Comparison of ENCODE assay signal across 31 cellular contexts in genomic region chr14:54102530-54102929, GRCh38.
"Had no signal": no experiment of that assay in that cellular context is flagged by ENCODE, and none has a peak within 500 bp of the region (broad histone marks: within the 10 kb centered on the region; RNA-seq: fewer than 3 reads in every experiment).

No MANE protein-coding gene starts in this region.

- H2AFZ ChIP-seq: neural progenitor cell, parathyroid adenoma had no signal

- H3K9me3 Mint-ChIP-seq: neural progenitor cell; stimulated activated naive CD8-positive, alpha-beta T cell treated with anti-CD3 and anti-CD28 coated beads, Interleukin-15, amount 100 ng/mL, for 72 hours; type B pancreatic cell had no signal

- H3K27me3 ChIP-seq: neural progenitor cell, ovary, spleen, suprapubic skin, testis, tibial artery, transverse colon, upper lobe of right lung, uterus had no signal

- H3K4me3 Mint-ChIP-seq: naive thymus-derived CD8-positive, alpha-beta T cell; natural killer cell treated with Interleukin-12 subunit alpha and Interleukin-12 subunit beta and Interleukin-15 and Interleukin-18, amount 100 ng/mL, for 72 hours; neural progenitor cell; stimulated activated memory B cell treated with anti-CD40 and anti-IgM and Interleukin-4, amounts not matched to agents 10 μg/mL and 1 μg/mL and 100 μg/mL, for 72 hours; stimulated activated naive CD8-positive, alpha-beta T cell treated with anti-CD3 and anti-CD28 coated beads, Interleukin-15, amount 100 ng/mL, for 72 hours; type B pancreatic cell had no signal

- DNase-seq: naive thymus-derived CD8-positive, alpha-beta T cell; occipital lobe; ovary; posterior cingulate gyrus; psoas muscle; right cardiac atrium; spleen; stimulated activated CD4-positive, alpha-beta T cell treated with anti-CD3 and anti-CD28 coated beads, Interleukin-12 subunit alpha, Interleukin-12 subunit beta, amount 100 ng/mL, for 4 hours; stimulated activated CD4-positive, alpha-beta T cell treated with anti-CD3 and anti-CD28 coated beads, Interleukin-1b, Interleukin-23, amount 100 ng/mL, for 48 hours; stimulated activated CD4-positive, alpha-beta T cell treated with anti-CD3 and anti-CD28 coated beads, Interleukin-4, amount 100 ng/mL, for 1 hour; stimulated activated CD4-positive, alpha-beta T cell treated with anti-CD3 and anti-CD28 coated beads, Interleukin-4, amount 100 ng/mL, for 4 hours; stimulated activated CD8-positive, alpha-beta memory T cell treated with anti-CD3 and anti-CD28 coated beads, Interleukin-4, amount 100 ng/mL, for 48 hours; stimulated activated naive CD4-positive, alpha-beta T cell; stimulated activated naive CD8-positive, alpha-beta T cell treated with anti-CD3 and anti-CD28 coated beads, Interleukin-15, amount 100 ng/mL, for 72 hours; stimulated activated naive CD8-positive, alpha-beta T cell treated with anti-CD3 and anti-CD28 coated beads, Interleukin-15, Interleukin-2, amounts not matched to agents 100 U/mL and 50 U/mL, for 24 hours; substantia nigra; testis; tibial artery; transverse colon; upper lobe of right lung; uterus had no signal

- H3K9me3 ChIP-seq: ovary, psoas muscle, spleen, suprapubic skin, testis, tibial artery, transverse colon, upper lobe of right lung, uterus had no signal

- H3K36me3 ChIP-seq: neural progenitor cell, ovary, spleen, suprapubic skin, tibial artery, transverse colon, upper lobe of right lung, uterus had no signal

- H3K4me2 ChIP-seq: neural progenitor cell, smooth muscle cell had no signal

- H3K36me3 Mint-ChIP-seq: naive thymus-derived CD8-positive, alpha-beta T cell; natural killer cell treated with Interleukin-12 subunit alpha and Interleukin-12 subunit beta and Interleukin-15 and Interleukin-18, amount 100 ng/mL, for 72 hours; neural progenitor cell; stimulated activated memory B cell treated with anti-CD40 and anti-IgM and Interleukin-4, amounts not matched to agents 10 μg/mL and 1 μg/mL and 100 μg/mL, for 72 hours; type B pancreatic cell had no signal

- H3K27ac ChIP-seq: neural progenitor cell, ovary, parathyroid adenoma, psoas muscle, skin epidermis, spleen, suprapubic skin, testis, tibial artery, transverse colon, upper lobe of right lung, uterus had no signal

- H3K4me1 Mint-ChIP-seq: naive thymus-derived CD8-positive, alpha-beta T cell; stimulated activated memory B cell treated with anti-CD40 and anti-IgM and Interleukin-4, amounts not matched to agents 10 μg/mL and 1 μg/mL and 100 μg/mL, for 72 hours; stimulated activated naive CD8-positive, alpha-beta T cell treated with anti-CD3 and anti-CD28 coated beads, Interleukin-15, amount 100 ng/mL, for 72 hours had no signal

- H3K27me3 Mint-ChIP-seq: natural killer cell treated with Interleukin-12 subunit alpha and Interleukin-12 subunit beta and Interleukin-15 and Interleukin-18, amount 100 ng/mL, for 72 hours; progenitor cell of endocrine pancreas; stimulated activated memory B cell treated with anti-CD40 and anti-IgM and Interleukin-4, amounts not matched to agents 10 μg/mL and 1 μg/mL and 100 μg/mL, for 72 hours; stimulated activated naive CD8-positive, alpha-beta T cell treated with anti-CD3 and anti-CD28 coated beads, Interleukin-15, amount 100 ng/mL, for 72 hours; type B pancreatic cell had no signal

- H3K79me2 ChIP-seq: parathyroid adenoma had no signal

- H3K4me3 ChIP-seq: neural progenitor cell, ovary, psoas muscle, skin epidermis, smooth muscle cell, spleen, suprapubic skin, testis, tibial artery, transverse colon, upper lobe of right lung, uterus had no signal

- H3K9ac ChIP-seq: neural progenitor cell, parathyroid adenoma had no signal

- ATAC-seq: naive thymus-derived CD8-positive, alpha-beta T cell; natural killer cell treated with Interleukin-12 subunit alpha and Interleukin-12 subunit beta and Interleukin-15 and Interleukin-18, amount 100 ng/mL, for 72 hours; psoas muscle; right cardiac atrium; sciatic nerve; stimulated activated memory B cell treated with anti-CD40 and anti-IgM and Interleukin-4, amounts not matched to agents 10 μg/mL and 1 μg/mL and 100 μg/mL, for 72 hours; stimulated activated naive CD8-positive, alpha-beta T cell treated with anti-CD3 and anti-CD28 coated beads, Interleukin-15, amount 100 ng/mL, for 72 hours; stimulated activated naive CD8-positive, alpha-beta T cell treated with anti-CD3 and anti-CD28 coated beads, Interleukin-15, Interleukin-2, amounts not matched to agents 100 U/mL and 50 U/mL, for 24 hours; upper lobe of right lung had no signal

- H3K4me1 ChIP-seq: neural progenitor cell, parathyroid adenoma, psoas muscle, spleen, testis, transverse colon, upper lobe of right lung, uterus had no signal

- H3K27ac Mint-ChIP-seq: naive thymus-derived CD8-positive, alpha-beta T cell; natural killer cell treated with Interleukin-12 subunit alpha and Interleukin-12 subunit beta and Interleukin-15 and Interleukin-18, amount 100 ng/mL, for 72 hours; neural progenitor cell; progenitor cell of endocrine pancreas; stimulated activated memory B cell treated with anti-CD40 and anti-IgM and Interleukin-4, amounts not matched to agents 10 μg/mL and 1 μg/mL and 100 μg/mL, for 72 hours; stimulated activated naive CD8-positive, alpha-beta T cell treated with anti-CD3 and anti-CD28 coated beads, Interleukin-15, amount 100 ng/mL, for 72 hours; type B pancreatic cell had no signal
